16 cellular contexts compared by ENCODE assay signal in the genomic region with DNA sequence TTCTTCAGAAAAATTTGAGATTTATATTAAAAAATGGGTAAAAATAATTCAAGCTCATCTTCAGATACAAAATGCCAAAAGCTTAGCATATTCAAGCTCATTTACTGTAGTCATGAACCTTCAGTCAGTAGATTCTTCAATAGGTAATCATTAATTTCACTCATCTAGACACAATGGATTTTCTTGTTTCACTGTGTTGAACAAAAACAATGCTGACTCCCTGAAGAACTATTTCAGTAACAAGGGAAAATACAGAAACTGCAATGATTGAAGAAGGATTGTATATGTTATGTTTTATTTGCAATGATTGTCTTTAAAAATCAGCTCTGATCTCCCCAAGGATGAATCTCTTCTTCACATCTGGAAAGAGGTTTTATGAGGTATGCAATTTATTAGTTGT. TPM values are rescaled to one million over a fixed set of nuclear protein-coding genes. Genes with fewer than 3 reads are reported as not detected.
DNase-seq lines count a peak whose midpoint lies in the region; ATAC-seq and TF ChIP-seq lines count a peak whose summit lies in the region.
"Had no signal": no experiment of that assay in that cellular context is flagged by ENCODE, and none has a peak within 500 bp of the region (broad histone marks: within the 10 kb centered on the region; RNA-seq: fewer than 3 reads in every experiment).

No MANE protein-coding gene starts in this region.

- peaks cover 6% of the 10 kb centered on the region for H3K4me1 ChIP-seq in mesenchymal stem cell (ENCODE audit: control insufficient read depth, insufficient read depth, low read depth, low read length)

- POLR2A ChIA-PET in HEK293T (lab: Yijun Ruan, JAX): interaction anchor here (1.2 kb wide), 1 partner anchor 9 kb away, joined by 5 read pairs; the partner anchor contains the start of gene HOOK1

- H2BK12ac ChIP-seq in mesenchymal stem cell (ENCODE audit: low read length in 2 of 2): no peak overlapping the region

- H3K36me3 ChIP-seq in mesenchymal stem cell (ENCODE audit: control insufficient read depth in 1 of 2, insufficient read depth in 2 of 2, low read depth in 1 of 2, low read length in 2 of 2): no peaks in the 10 kb centered on the region

- no peak overlapping the region for H3K23ac ChIP-seq in mesenchymal stem cell (ENCODE audit: low read length in 2 of 2)

- no peak overlapping the region for H3K4me3 Mint-ChIP-seq in activated CD4-positive, alpha-beta T cell treated with anti-CD3 and anti-CD28 coated beads, Interleukin-2, amount 10 ng/mL, durations not matched to agents 24 days and 14 days
- H3K4me3 Mint-ChIP-seq: CD4-positive, alpha-beta memory T cell had no signal

- H3K9me3 ChIP-seq in mesenchymal stem cell (ENCODE audit: control insufficient read depth, low read length): no peaks in the 10 kb centered on the region

- H3K9ac ChIP-seq in mesenchymal stem cell (ENCODE audit: low read length): no peak overlapping the region
- H3K9ac ChIP-seq: GM23248 had no signal

- peaks cover 28% of the 10 kb centered on the region for H3K27me3 Mint-ChIP-seq in activated CD4-positive, alpha-beta T cell treated with anti-CD3 and anti-CD28 coated beads, Interleukin-2, amount 10 ng/mL, durations not matched to agents 24 days and 14 days

- peaks cover 3% of the 10 kb centered on the region for H3K9me3 Mint-ChIP-seq in activated CD4-positive, alpha-beta T cell treated with anti-CD3 and anti-CD28 coated beads, Interleukin-2, amount 10 ng/mL, durations not matched to agents 24 days and 14 days

- H3K27ac Mint-ChIP-seq in activated CD4-positive, alpha-beta T cell treated with anti-CD3 and anti-CD28 coated beads, Interleukin-2, amount 10 ng/mL, durations not matched to agents 24 days and 14 days: no peak overlapping the region
- H3K27ac Mint-ChIP-seq: CD4-positive, alpha-beta memory T cell had no signal

- no peak overlapping the region for H2AFZ ChIP-seq in mesenchymal stem cell (ENCODE audit: low read depth, low read length)
- H2AFZ ChIP-seq: GM23248 had no signal

- no peak overlapping the region for H4K91ac ChIP-seq in mesenchymal stem cell (ENCODE audit: low read length)

- DNase-seq in epithelial cell of proximal tubule (ENCODE audit: low read depth) (peak; percentile 86), kidney glomerular epithelial cell (lab: John Stamatoyannopoulos, UW) (peak; percentile 86), mesenchymal stem cell (no peak), HEK293T (ENCODE audit: extremely low spot score) (no peak)
- DNase-seq in activated CD4-positive, alpha-beta T cell treated with anti-CD3 and anti-CD28 coated beads, Interleukin-2, amount 10 ng/mL, durations not matched to agents 24 days and 14 days: no peak
- DNase-seq: C1 segment of cervical spinal cord; CD4-positive, alpha-beta memory T cell; COR-L47; DMS153; DND-41; GM23248; H7; HCEC 1CT had no signal

- no peak for ATAC-seq in GM21447 (IDR thresholded peaks at IDR 0.05; ENCODE audit: unreplicated experiment)

- no peak overlapping the region for H2BK5ac ChIP-seq in mesenchymal stem cell (ENCODE audit: low read depth, low read length, poor library complexity, severe bottlenecking)

- no peak overlapping the region for H3K14ac ChIP-seq in mesenchymal stem cell (ENCODE audit: low read length in 2 of 2)

- peak overlapping the region; percentile 60 for H3K27ac ChIP-seq in mesenchymal stem cell (ENCODE audit: low read length, poor library complexity, severe bottlenecking)
- H3K27ac ChIP-seq: GM23248 had no signal

- H3K36me3 Mint-ChIP-seq in activated CD4-positive, alpha-beta T cell treated with anti-CD3 and anti-CD28 coated beads, Interleukin-2, amount 10 ng/mL, durations not matched to agents 24 days and 14 days (ENCODE audit: low read depth): no peaks in the 10 kb centered on the region
- H3K36me3 Mint-ChIP-seq: CD4-positive, alpha-beta memory T cell had no signal

- no peak overlapping the region for H2BK120ac ChIP-seq in mesenchymal stem cell (ENCODE audit: low read depth, low read length)

- H3K4me1 Mint-ChIP-seq in activated CD4-positive, alpha-beta T cell treated with anti-CD3 and anti-CD28 coated beads, Interleukin-2, amount 10 ng/mL, durations not matched to agents 24 days and 14 days: no peaks in the 10 kb centered on the region

- peak overlapping the region; percentile 26 for H3K4me3 ChIP-seq in epithelial cell of proximal tubule (ENCODE audit: low read depth, low read length)
- H3K4me3 ChIP-seq in mesenchymal stem cell (ENCODE audit: insufficient read depth in 1 of 2, low read depth in 1 of 2, low read length in 2 of 2): no peak overlapping the region
- H3K4me3 ChIP-seq: GM23248 had no signal

- no peak overlapping the region for H3K4me2 ChIP-seq in mesenchymal stem cell (ENCODE audit: low read length, poor library complexity, severe bottlenecking)

- no peak overlapping the region for H3K4ac ChIP-seq in mesenchymal stem cell (ENCODE audit: low read depth in 1 of 2, low read length in 2 of 2)

- no peak overlapping the region for H2BK15ac ChIP-seq in mesenchymal stem cell (ENCODE audit: low read depth, poor library complexity, severe bottlenecking)

- intact Hi-C loops in activated CD4-positive, alpha-beta T cell treated with anti-CD3 and anti-CD28 coated beads, Interleukin-2, amount 10 ng/mL, durations not matched to agents 24 days and 14 days (cut with micrococcal nuclease): no loop called here

- H2AK5ac ChIP-seq in mesenchymal stem cell (ENCODE audit: low read length, severe bottlenecking): no peak overlapping the region

- no peaks in the 10 kb centered on the region for H3K27me3 ChIP-seq in mesenchymal stem cell (ENCODE audit: control insufficient read depth in 1 of 2, insufficient read depth in 1 of 2, low read length in 2 of 2)

- H3K79me1 ChIP-seq in mesenchymal stem cell (replicated peaks; ENCODE audit: low read length, poor library complexity, severe bottlenecking): no peaks in the 10 kb centered on the region

- H3K18ac ChIP-seq in mesenchymal stem cell (ENCODE audit: low read depth in 1 of 2, low read length in 2 of 2): no peak overlapping the region

- CTCF ChIA-PET in HEK293T (lab: Yijun Ruan, JAX): no interaction called here

- no peak overlapping the region for H4K8ac ChIP-seq in mesenchymal stem cell (ENCODE audit: low read length)

- TF ChIP-seq CTCF in epithelial cell of proximal tubule (conservative IDR thresholded peaks at IDR 0.05; ENCODE audit: low read depth, low read length): no peak

TF ChIP-seq in HEK293T, 16 proteins besides CTCF, POLR2A, EP300 and RAD21:
- no peak for TF ChIP-seq FOXK2 (IDR thresholded peaks at IDR 0.05)
- TF ChIP-seq ARNT (IDR thresholded peaks at IDR 0.05): no peak
- no peak for TF ChIP-seq BHLHE40 (IDR thresholded peaks at IDR 0.05; ENCODE audit: borderline replicate concordance)
- no peak for TF ChIP-seq SP1 (IDR thresholded peaks at IDR 0.05)
- no peak for TF ChIP-seq FOXM1 (IDR thresholded peaks at IDR 0.05; ENCODE audit: borderline replicate concordance)
- no peak for TF ChIP-seq FOXA1 (IDR thresholded peaks at IDR 0.05)
- TF ChIP-seq ZNF384 (IDR thresholded peaks at IDR 0.05): no peak
- no peak for TF ChIP-seq CTBP1 (IDR thresholded peaks at IDR 0.05; ENCODE audit: borderline replicate concordance)
- no peak for TF ChIP-seq HDGF (IDR thresholded peaks at IDR 0.05; ENCODE audit: borderline replicate concordance)
- TF ChIP-seq PKNOX1 (IDR thresholded peaks at IDR 0.05): no peak
- TF ChIP-seq LEF1 (IDR thresholded peaks at IDR 0.05; ENCODE audit: borderline replicate concordance): no peak
- TF ChIP-seq SUZ12 (IDR thresholded peaks at IDR 0.05): no peak
- no peak for TF ChIP-seq ELF4 (IDR thresholded peaks at IDR 0.05)

RNA-seq across cellular contexts. Expression of gene HOOK1, which starts 9.2 kb away (rescaled TPM):
- total RNA-seq in epithelial cell of proximal tubule: 3.6 and 4.2 TPM in 2 replicates
- not detected for polyA plus RNA-seq in mesenchymal stem cell (2013, experiment 1 of 2)
- polyA plus RNA-seq in mesenchymal stem cell (2013, experiment 2 of 2): not detected
- total RNA-seq in activated CD4-positive, alpha-beta T cell treated with anti-CD3 and anti-CD28 coated beads, Interleukin-2, amount 10 ng/mL, durations not matched to agents 24 days and 14 days: 1.6 and 2.1 TPM in 2 replicates
- total RNA-seq: A172, GM23248 had no signal
- polyA plus RNA-seq: BJ, GM23248 had no signal

Comparison
In these comparisons a context has a peak if more than half of its experiments do, and no peak if none do; other contexts are left out.
1. DNase-seq: peak in epithelial cell of proximal tubule (single experiment) and kidney glomerular epithelial cell (single experiment); none in mesenchymal stem cell (single experiment), activated CD4-positive, alpha-beta T cell treated with anti-CD3 and anti-CD28 coated beads, Interleukin-2, amount 10 ng/mL, durations not matched to agents 24 days and 14 days (single experiment) and HEK293T (single experiment).